In the genomic region with DNA sequence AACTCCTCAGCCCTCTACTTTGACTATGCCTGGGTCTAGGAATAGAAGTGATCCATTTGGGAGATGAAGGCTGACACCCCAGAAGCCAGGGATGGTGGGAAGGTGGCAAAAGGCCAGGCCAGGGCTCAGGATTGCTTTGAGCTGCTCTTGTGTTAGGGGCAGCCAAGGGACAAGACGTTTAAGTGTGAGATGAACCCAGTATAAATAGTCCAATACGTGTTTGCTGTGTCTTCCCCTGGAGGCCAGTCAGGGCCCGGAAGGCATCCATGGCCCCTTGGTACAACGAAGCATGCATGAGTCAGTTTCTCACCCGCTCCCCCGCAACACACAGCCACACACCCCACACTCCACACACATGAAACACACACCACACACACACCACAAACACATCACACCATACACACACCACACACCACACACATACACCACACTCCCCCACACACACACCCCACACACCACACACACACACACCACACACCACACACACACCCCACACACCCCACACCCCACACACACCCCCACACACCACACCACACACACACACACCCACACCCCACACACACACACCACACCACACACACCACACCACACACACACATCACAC, we compare ENCODE assay signal across 2 cellular contexts.
TF ChIP-seq lines count a peak whose summit lies in the region.

No MANE protein-coding gene starts in this region.

TF ChIP-seq in SK-N-SH, 30 proteins besides CTCF, POLR2A, EP300 and RAD21 (continued from another document):
- TF ChIP-seq, protein P1, sequence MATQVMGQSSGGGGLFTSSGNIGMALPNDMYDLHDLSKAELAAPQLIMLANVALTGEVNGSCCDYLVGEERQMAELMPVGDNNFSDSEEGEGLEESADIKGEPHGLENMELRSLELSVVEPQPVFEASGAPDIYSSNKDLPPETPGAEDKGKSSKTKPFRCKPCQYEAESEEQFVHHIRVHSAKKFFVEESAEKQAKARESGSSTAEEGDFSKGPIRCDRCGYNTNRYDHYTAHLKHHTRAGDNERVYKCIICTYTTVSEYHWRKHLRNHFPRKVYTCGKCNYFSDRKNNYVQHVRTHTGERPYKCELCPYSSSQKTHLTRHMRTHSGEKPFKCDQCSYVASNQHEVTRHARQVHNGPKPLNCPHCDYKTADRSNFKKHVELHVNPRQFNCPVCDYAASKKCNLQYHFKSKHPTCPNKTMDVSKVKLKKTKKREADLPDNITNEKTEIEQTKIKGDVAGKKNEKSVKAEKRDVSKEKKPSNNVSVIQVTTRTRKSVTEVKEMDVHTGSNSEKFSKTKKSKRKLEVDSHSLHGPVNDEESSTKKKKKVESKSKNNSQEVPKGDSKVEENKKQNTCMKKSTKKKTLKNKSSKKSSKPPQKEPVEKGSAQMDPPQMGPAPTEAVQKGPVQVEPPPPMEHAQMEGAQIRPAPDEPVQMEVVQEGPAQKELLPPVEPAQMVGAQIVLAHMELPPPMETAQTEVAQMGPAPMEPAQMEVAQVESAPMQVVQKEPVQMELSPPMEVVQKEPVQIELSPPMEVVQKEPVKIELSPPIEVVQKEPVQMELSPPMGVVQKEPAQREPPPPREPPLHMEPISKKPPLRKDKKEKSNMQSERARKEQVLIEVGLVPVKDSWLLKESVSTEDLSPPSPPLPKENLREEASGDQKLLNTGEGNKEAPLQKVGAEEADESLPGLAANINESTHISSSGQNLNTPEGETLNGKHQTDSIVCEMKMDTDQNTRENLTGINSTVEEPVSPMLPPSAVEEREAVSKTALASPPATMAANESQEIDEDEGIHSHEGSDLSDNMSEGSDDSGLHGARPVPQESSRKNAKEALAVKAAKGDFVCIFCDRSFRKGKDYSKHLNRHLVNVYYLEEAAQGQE (IDR thresholded peaks at IDR 0.05; ENCODE audit: low read depth, low read length) = no peak
- TF ChIP-seq IRF3 (IDR thresholded peaks at IDR 0.05; ENCODE audit: low read depth, low read length) (no peak), TEAD4 (IDR thresholded peaks at IDR 0.05; ENCODE audit: borderline replicate concordance, insufficient read depth) (no peak)
- TF ChIP-seq, protein P2, sequence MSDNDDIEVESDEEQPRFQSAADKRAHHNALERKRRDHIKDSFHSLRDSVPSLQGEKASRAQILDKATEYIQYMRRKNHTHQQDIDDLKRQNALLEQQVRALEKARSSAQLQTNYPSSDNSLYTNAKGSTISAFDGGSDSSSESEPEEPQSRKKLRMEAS (IDR thresholded peaks at IDR 0.05; ENCODE audit: low read depth) = no peak

TF ChIP-seq in SK-N-SH treated with all-trans-retinoic acid at 6 μM for 48 hours, 23 proteins besides CTCF, POLR2A, EP300 and RAD21 (continued from another document):
- no peak for TF ChIP-seq TCF4 (CRISPR knock-in tag; IDR thresholded peaks at IDR 0.05; ENCODE audit: borderline replicate concordance)
- no peak for TF ChIP-seq PPARA (CRISPR knock-in tag; IDR thresholded peaks at IDR 0.05; ENCODE audit: borderline replicate concordance)
- TF ChIP-seq ISL1 (CRISPR knock-in tag; IDR thresholded peaks at IDR 0.05) = no peak
- TF ChIP-seq SNAI2 (CRISPR knock-in tag; IDR thresholded peaks at IDR 0.05) = no peak
- TF ChIP-seq OSR1 (CRISPR knock-in tag; IDR thresholded peaks at IDR 0.05) = no peak
- no peak for TF ChIP-seq ZFP30 (CRISPR knock-in tag; IDR thresholded peaks at IDR 0.05)
- no peak for TF ChIP-seq CSDC2 (CRISPR knock-in tag; IDR thresholded peaks at IDR 0.05)
- TF ChIP-seq ZNF8 (CRISPR knock-in tag; IDR thresholded peaks at IDR 0.05) = no peak
- no peak for TF ChIP-seq ARNTL (CRISPR knock-in tag; IDR thresholded peaks at IDR 0.05; ENCODE audit: borderline replicate concordance, low read depth)
- no peak for TF ChIP-seq ESRRG (CRISPR knock-in tag; IDR thresholded peaks at IDR 0.05)
